In genomic region chr15:89408512-89409183, GRCh38 we compare ENCODE assay signal across 8 cellular contexts.
DNase-seq lines count a peak whose midpoint lies in the region; ATAC-seq and TF ChIP-seq lines count a peak whose summit lies in the region.

No MANE protein-coding gene starts in this region.

- intact Hi-C loops in colonic mucosa (cut with DNase I) = no loop called here

- H3K9me3 Mint-ChIP-seq in activated naive CD4-positive, alpha-beta T cell treated with anti-CD3 and anti-CD28 coated beads, Interleukin-2, amount 50 U/mL, for 24 hours = no peaks in the 10 kb centered on the region
- no peaks in the 10 kb centered on the region for H3K9me3 Mint-ChIP-seq in type B pancreatic cell

- peak overlapping the region in 1 of 2 donors; percentile 24 for H3K9ac ChIP-seq in colonic mucosa (ENCODE audit: low read depth in 2 of 2, low read length in 2 of 2)

- no peaks in the 10 kb centered on the region for H3K9me3 ChIP-seq in colonic mucosa
- no peaks in the 10 kb centered on the region for H3K9me3 ChIP-seq in muscle layer of duodenum (ENCODE audit: control insufficient read depth in 1 of 2, low read length in 2 of 2)

- H3K4me1 Mint-ChIP-seq in activated naive CD4-positive, alpha-beta T cell treated with anti-CD3 and anti-CD28 coated beads, Interleukin-2, amount 50 U/mL, for 24 hours = peaks cover 43% of the 10 kb centered on the region
- H3K4me1 Mint-ChIP-seq in type B pancreatic cell (ENCODE audit: unreplicated experiment) = peaks cover 6% of the 10 kb centered on the region

- H3K27ac ChIP-seq in colonic mucosa (no peak overlapping the region), muscle layer of duodenum (ENCODE audit: low read length) (no peak overlapping the region)

- peak overlapping the region; percentile 93 for H3K4me3 Mint-ChIP-seq in activated naive CD4-positive, alpha-beta T cell treated with anti-CD3 and anti-CD28 coated beads, Interleukin-2, amount 50 U/mL, for 24 hours
- peak overlapping the region; percentile 76 for H3K4me3 Mint-ChIP-seq in type B pancreatic cell

- H3K4me1 ChIP-seq in colonic mucosa = peaks cover 5% of the 10 kb centered on the region
- H3K4me1 ChIP-seq in muscle layer of duodenum (ENCODE audit: control insufficient read depth in 1 of 2, insufficient read depth in 2 of 2, low read length in 2 of 2) = peaks cover 7 to 48% of the 10 kb centered on the region in 2 donors

- DNase-seq in activated naive CD4-positive, alpha-beta T cell treated with anti-CD3 and anti-CD28 coated beads, Interleukin-2, amount 50 U/mL, for 16 hours = no peak
- DNase-seq in colonic mucosa (no peak), type B pancreatic cell (ENCODE audit: extremely low spot score, unreplicated experiment) (no peak)
- no peak for DNase-seq in activated CD4-positive, CD25-positive, alpha-beta regulatory T cell treated with anti-CD3 and anti-CD28 coated beads, Interleukin-2, amount 50 U/mL, for 72 hours
- DNase-seq in stimulated activated CD4-positive, alpha-beta T cell treated with anti-CD3 and anti-CD28 coated beads, Interleukin-12 subunit alpha, Interleukin-12 subunit beta, amount 100 ng/mL, for 4 hours = no peak

- TF ChIP-seq CTCF in colonic mucosa (IDR thresholded peaks at IDR 0.05) (no peak), type B pancreatic cell (conservative IDR thresholded peaks at IDR 0.05) (no peak)

- H3K27me3 ChIP-seq in colonic mucosa (peaks cover 95% of the 10 kb centered on the region), muscle layer of duodenum (ENCODE audit: low read depth, low read length) (peaks cover 97% of the 10 kb centered on the region)

- H3K4me3 ChIP-seq in colonic mucosa = peak overlapping the region; percentile 4
- peak overlapping the region; percentile 53 to 63 for H3K4me3 ChIP-seq in muscle layer of duodenum (ENCODE audit: low read depth in 1 of 2, low read length in 2 of 2)

- no peak overlapping the region for H3K27ac Mint-ChIP-seq in activated naive CD4-positive, alpha-beta T cell treated with anti-CD3 and anti-CD28 coated beads, Interleukin-2, amount 50 U/mL, for 24 hours
- peak overlapping the region; percentile 3 for H3K27ac Mint-ChIP-seq in type B pancreatic cell

- H3K36me3 Mint-ChIP-seq in activated naive CD4-positive, alpha-beta T cell treated with anti-CD3 and anti-CD28 coated beads, Interleukin-2, amount 50 U/mL, for 24 hours = no peaks in the 10 kb centered on the region
- H3K36me3 Mint-ChIP-seq in type B pancreatic cell = no peaks in the 10 kb centered on the region

- ATAC-seq in HG03159 (IDR thresholded peaks at IDR 0.05; ENCODE audit: unreplicated experiment) = no peak

- H3K36me3 ChIP-seq in colonic mucosa (no peaks in the 10 kb centered on the region), muscle layer of duodenum (ENCODE audit: control insufficient read depth in 1 of 2, insufficient read depth in 2 of 2, low read length in 2 of 2) (no peaks in the 10 kb centered on the region)

- H3K27me3 Mint-ChIP-seq in activated naive CD4-positive, alpha-beta T cell treated with anti-CD3 and anti-CD28 coated beads, Interleukin-2, amount 50 U/mL, for 24 hours = peaks cover 75% of the 10 kb centered on the region
- peaks cover 100% of the 10 kb centered on the region for H3K27me3 Mint-ChIP-seq in type B pancreatic cell
